Comparison of ENCODE assay signal across 21 cellular contexts in genomic region chr12:26783791-26784379, GRCh38. TPM values are rescaled to one million over a fixed set of nuclear protein-coding genes. Genes with fewer than 3 reads are reported as not detected.
A peak's percentile ranks its signal among the peaks of the same experiment; 100 is the strongest.
DNase-seq lines count a peak whose midpoint lies in the region; ATAC-seq and TF ChIP-seq lines count a peak whose summit lies in the region.
"Had no signal": no experiment of that assay in that cellular context is flagged by ENCODE, and none has a peak within 500 bp of the region (broad histone marks: within the 10 kb centered on the region; RNA-seq: fewer than 3 reads in every experiment).

No MANE protein-coding gene starts in this region.

- no peak for TF ChIP-seq POLR2A in sigmoid colon (IDR thresholded peaks at IDR 0.05)

- intact Hi-C loops in sigmoid colon (cut with DNase I) (no loop called here), MCF 10A (cut with micrococcal nuclease) (no loop called here), left ventricle myocardium superior (cut with micrococcal nuclease) (no loop called here)

- 90 to 96% methylated on average over 2 of the region's 3 CpGs for WGBS in sigmoid colon, 2 donors

- H3K4me3 Mint-ChIP-seq in glutamatergic neuron (ENCODE audit: unreplicated experiment): no peak overlapping the region
- no peak overlapping the region for H3K4me3 Mint-ChIP-seq in MCF 10A (ENCODE audit: unreplicated experiment)
- H3K4me3 Mint-ChIP-seq: CD4-positive, alpha-beta T cell; GM23338 had no signal

- peaks cover 6% of the 10 kb centered on the region for H3K4me1 Mint-ChIP-seq in glutamatergic neuron (ENCODE audit: low read depth, unreplicated experiment)
- peaks cover 18% of the 10 kb centered on the region for H3K4me1 Mint-ChIP-seq in MCF 10A (ENCODE audit: insufficient read depth, unreplicated experiment)
- H3K4me1 Mint-ChIP-seq: GM23338 had no signal

- H3K36me3 Mint-ChIP-seq in glutamatergic neuron (ENCODE audit: unreplicated experiment): peaks cover 35% of the 10 kb centered on the region
- peaks cover 2% of the 10 kb centered on the region for H3K36me3 Mint-ChIP-seq in MCF 10A (ENCODE audit: insufficient read depth, unreplicated experiment)

- peak; percentile 22 for DNase-seq in EH (ENCODE audit: low read depth)
- peak; percentile 18 for DNase-seq in amniotic epithelial cell (ENCODE audit: low read depth)
- no peak for DNase-seq in glutamatergic neuron
- no peak for DNase-seq in sigmoid colon
- no peak for DNase-seq in MCF 10A (ENCODE audit: unreplicated experiment)
- no peak for DNase-seq in left ventricle myocardium superior
- DNase-seq: Caco-2; CD4-positive, alpha-beta T cell; DMS153; GF-D8; HCEC 1CT; KBM-7; MV-4-11; NCI-H1417; NCI-H1930; NCI-H226; Peyer's patch had no signal

- H3K27ac ChIP-seq in sigmoid colon: peak overlapping the region in 3 of 4 donors; percentile 21 to 75 (median 39)

- H3K27ac Mint-ChIP-seq in glutamatergic neuron (ENCODE audit: unreplicated experiment): peak overlapping the region; percentile 14
- H3K27ac Mint-ChIP-seq in MCF 10A (ENCODE audit: low read depth, unreplicated experiment): no peak overlapping the region
- H3K27ac Mint-ChIP-seq: CD4-positive, alpha-beta T cell; GM23338 had no signal

- peaks cover 0 to 36% (median 29%) of the 10 kb centered on the region in 4 donors for H3K4me1 ChIP-seq in sigmoid colon
- H3K4me1 ChIP-seq: Caco-2, Peyer's patch had no signal

- H3K27me3 Mint-ChIP-seq in glutamatergic neuron (ENCODE audit: unreplicated experiment): peaks cover 7% of the 10 kb centered on the region
- no peaks in the 10 kb centered on the region for H3K27me3 Mint-ChIP-seq in MCF 10A (ENCODE audit: insufficient read depth, unreplicated experiment)
- H3K27me3 Mint-ChIP-seq: CD4-positive, alpha-beta T cell had no signal

- no peak for TF ChIP-seq CTCF in glutamatergic neuron (IDR thresholded peaks at IDR 0.05; ENCODE audit: partially characterized antibody, unreplicated experiment)
- no peak for TF ChIP-seq CTCF in sigmoid colon (IDR thresholded peaks at IDR 0.05)
- no peak for TF ChIP-seq CTCF in MCF 10A (IDR thresholded peaks at IDR 0.05; ENCODE audit: unreplicated experiment)

- H3K27me3 ChIP-seq in sigmoid colon: no peaks in the 10 kb centered on the region
- H3K27me3 ChIP-seq: Peyer's patch had no signal

- TF ChIP-seq EP300 in sigmoid colon (IDR thresholded peaks at IDR 0.05): no peak

- POLR2A ChIA-PET in MCF 10A (lab: Yijun Ruan, JAX): no interaction called here

- H3K9me3 Mint-ChIP-seq in glutamatergic neuron (ENCODE audit: unreplicated experiment) (peaks cover 13% of the 10 kb centered on the region), MCF 10A (ENCODE audit: unreplicated experiment) (no peaks in the 10 kb centered on the region)

- peak overlapping the region in 2 of 4 donors; percentile 21 to 35 for H3K4me3 ChIP-seq in sigmoid colon
- H3K4me3 ChIP-seq: GM23338, Peyer's patch had no signal

- H3K9me3 ChIP-seq in sigmoid colon: no peaks in the 10 kb centered on the region
- H3K9me3 ChIP-seq: Caco-2, Peyer's patch had no signal

- no peaks in the 10 kb centered on the region for H3K36me3 ChIP-seq in sigmoid colon

- no peak for ATAC-seq in HG03469 (IDR thresholded peaks at IDR 0.05; ENCODE audit: unreplicated experiment)
- no peak for ATAC-seq in GM19467 (IDR thresholded peaks at IDR 0.05; ENCODE audit: unreplicated experiment)
- no peak for ATAC-seq in left ventricle myocardium superior
- ATAC-seq: GM23338, Right ventricle myocardium inferior had no signal

- no TSS peak for BruUV-seq in MCF 10A (replicated peaks; lab: Mats Ljungman, UMichigan)

- CTCF ChIA-PET in MCF 10A (lab: Yijun Ruan, JAX): no interaction called here

RNA-seq across cellular contexts. Expression of gene ITPR2, which starts 49.1 kb away (rescaled TPM):
- total RNA-seq in glutamatergic neuron (ENCODE audit: unreplicated experiment) (77.9 TPM), sigmoid colon (10 to 100 TPM; 58.9 to 78.1 (median 64.0) TPM), MCF 10A (2022) (14.3 and 15.7 TPM in 2 replicates), left ventricle myocardium superior (10.5 TPM)
- polyA plus RNA-seq in sigmoid colon: 1 to 10 TPM; 1.4 to 6.2 (median 1.8) TPM

Comparison
In these comparisons a context has a peak if more than half of its experiments do, and no peak if none do; other contexts are left out.
1. DNase-seq: peak in EH (single experiment) and amniotic epithelial cell (single experiment); none in glutamatergic neuron (single experiment), sigmoid colon (single experiment), MCF 10A (single experiment) and left ventricle myocardium superior (single experiment).